ENCODE assay signal across 22 cellular contexts in the genomic region with DNA sequence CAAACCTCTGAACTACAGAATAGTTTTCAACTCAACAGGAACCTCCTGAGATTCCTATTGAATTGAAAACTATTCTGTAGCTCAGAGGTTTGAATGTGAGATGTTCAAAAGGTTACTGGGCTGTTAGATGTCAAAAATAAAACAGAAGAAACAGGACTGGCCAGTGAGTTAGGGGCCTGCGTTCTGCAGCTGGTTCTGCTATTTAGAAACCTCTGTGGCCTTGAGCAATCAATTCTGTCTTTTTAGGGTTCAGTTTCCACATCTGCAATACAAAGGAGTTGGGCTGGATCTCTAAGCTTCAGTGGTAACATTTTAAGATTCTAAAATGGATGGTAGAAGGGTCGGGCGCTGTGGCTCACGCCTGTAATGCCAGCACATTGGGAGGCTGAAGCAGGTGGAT. TPM values are rescaled to one million over a fixed set of nuclear protein-coding genes. Genes with fewer than 3 reads are reported as not detected.
"Had no signal": no experiment of that assay in that cellular context is flagged by ENCODE, and none has a peak within 500 bp of the region (broad histone marks: within the 10 kb centered on the region; RNA-seq: fewer than 3 reads in every experiment).

No MANE protein-coding gene starts in this region.

- H3K9me3 Mint-ChIP-seq: dendritic cell treated with granulocyte-macrophage colony-stimulating factor and Interleukin-4, amounts not matched to agents 40 ng/mL and 50 ng/mL, for 4 days; effector memory CD8-positive, alpha-beta T cell; naive thymus-derived CD4-positive, alpha-beta T cell; stimulated activated naive B cell treated with anti-CD40 and anti-IgM and Interleukin-4, amounts not matched to agents 10 μg/mL and 1 μg/mL and 100 μg/mL, for 72 hours had no signal

- H3K36me3 Mint-ChIP-seq: activated naive CD8-positive, alpha-beta T cell; naive thymus-derived CD4-positive, alpha-beta T cell; stimulated activated naive B cell treated with anti-CD40 and anti-IgM and Interleukin-4, amounts not matched to agents 10 μg/mL and 1 μg/mL and 100 μg/mL, for 72 hours had no signal

- DNase-seq: activated CD4-positive, alpha-beta T cell treated with anti-CD3 and anti-CD28 coated beads, Interleukin-2, amount 50 U/mL, for 1 hour; activated CD8-positive, alpha-beta memory T cell treated with anti-CD3 and anti-CD28 coated beads for 24 hours; activated gamma-delta T cell treated with Interleukin-2 at 50 U/mL for 16 hours; effector memory CD8-positive, alpha-beta T cell; foreskin melanocyte; head of caudate nucleus; left colon; naive thymus-derived CD4-positive, alpha-beta T cell; nucleus accumbens; posterior cingulate gyrus; retina; stimulated activated CD4-positive, alpha-beta T cell treated with anti-CD3 and anti-CD28 coated beads, Interleukin-15, amount 100 ng/mL, for 24 hours; stimulated activated CD4-positive, alpha-beta T cell treated with anti-CD3 and anti-CD28 coated beads, Interleukin-4, amount 100 ng/mL, for 1 hour; stimulated activated naive B cell treated with anti-CD40 and anti-IgM and Interleukin-4, amounts not matched to agents 10 μg/mL and 1 μg/mL and 100 μg/mL, for 72 hours; substantia nigra; T-helper 9 cell; transverse colon had no signal

- H3K36me3 ChIP-seq: transverse colon had no signal

- H3K27ac Mint-ChIP-seq: activated naive CD8-positive, alpha-beta T cell; dendritic cell treated with granulocyte-macrophage colony-stimulating factor and Interleukin-4, amounts not matched to agents 40 ng/mL and 50 ng/mL, for 4 days; effector memory CD8-positive, alpha-beta T cell; naive thymus-derived CD4-positive, alpha-beta T cell; stimulated activated naive B cell treated with anti-CD40 and anti-IgM and Interleukin-4, amounts not matched to agents 10 μg/mL and 1 μg/mL and 100 μg/mL, for 72 hours had no signal

- H3K4me3 ChIP-seq: transverse colon had no signal

- H3K27me3 Mint-ChIP-seq: activated naive CD8-positive, alpha-beta T cell; dendritic cell treated with granulocyte-macrophage colony-stimulating factor and Interleukin-4, amounts not matched to agents 40 ng/mL and 50 ng/mL, for 4 days had no signal

- H3K9me3 ChIP-seq: transverse colon had no signal

- ATAC-seq: activated CD4-positive, CD25-positive, alpha-beta regulatory T cell treated with anti-CD3 and anti-CD28 coated beads, Interleukin-2, amount 50 U/mL, for 24 hours; effector memory CD8-positive, alpha-beta T cell; left colon; naive thymus-derived CD4-positive, alpha-beta T cell; stimulated activated naive B cell treated with anti-CD40 and anti-IgM and Interleukin-4, amounts not matched to agents 10 μg/mL and 1 μg/mL and 100 μg/mL, for 72 hours had no signal

- H3K27me3 ChIP-seq: transverse colon had no signal

- H3K4me3 Mint-ChIP-seq: activated naive CD8-positive, alpha-beta T cell; dendritic cell treated with granulocyte-macrophage colony-stimulating factor and Interleukin-4, amounts not matched to agents 40 ng/mL and 50 ng/mL, for 4 days; effector memory CD8-positive, alpha-beta T cell; naive thymus-derived CD4-positive, alpha-beta T cell; stimulated activated naive B cell treated with anti-CD40 and anti-IgM and Interleukin-4, amounts not matched to agents 10 μg/mL and 1 μg/mL and 100 μg/mL, for 72 hours had no signal

- FAIRE-seq: islet of Langerhans had no signal

RNA-seq across cellular contexts. Expression of gene CLMP, which starts 55.8 kb away (rescaled TPM):
- total RNA-seq: lung microvascular endothelial cell had no signal
